Comparison of ENCODE assay signal across 8 cellular contexts in the genomic region with DNA sequence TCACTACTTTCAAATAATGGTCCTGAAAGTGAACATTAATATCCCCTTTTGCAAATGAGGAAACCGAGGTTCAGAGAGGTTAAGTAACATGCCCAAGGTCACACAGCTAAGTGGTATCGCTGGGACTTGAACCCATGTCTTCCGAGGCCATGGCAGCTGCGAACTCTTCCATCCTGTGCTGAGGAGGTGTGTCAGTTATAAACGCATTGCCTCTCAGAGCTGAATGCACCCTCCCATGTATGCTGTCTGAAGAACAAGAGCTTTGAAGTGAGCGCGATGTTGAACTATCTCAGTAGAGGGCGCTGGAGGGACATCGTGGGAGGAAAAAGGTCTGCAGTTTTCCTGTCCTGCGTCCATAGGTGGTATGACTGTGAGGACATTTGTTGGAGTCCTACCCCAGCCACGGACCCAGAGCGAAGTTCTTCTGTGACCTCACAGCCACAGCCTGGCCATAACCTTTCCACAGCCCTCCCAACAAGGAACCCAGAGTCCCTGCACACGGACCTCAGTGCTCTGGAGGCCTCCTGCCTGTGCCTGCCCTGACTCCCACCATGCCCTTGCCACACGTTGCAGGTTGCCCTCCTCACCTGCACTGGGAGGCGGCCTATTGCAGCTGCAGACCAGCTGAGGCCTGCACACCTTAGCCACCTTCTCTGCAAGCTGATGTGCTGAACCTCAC. TPM values are rescaled to one million over a fixed set of nuclear protein-coding genes. Genes with fewer than 3 reads are reported as not detected.
DNase-seq lines count a peak whose midpoint lies in the region; ATAC-seq and TF ChIP-seq lines count a peak whose summit lies in the region.

No MANE protein-coding gene starts in this region.

- H3K27me3 ChIP-seq in kidney epithelial cell (ENCODE audit: control insufficient read depth, insufficient read depth, low read length): no peaks in the 10 kb centered on the region

- DNase-seq in GM04503 (ENCODE audit: low read depth): peak; percentile 71
- DNase-seq in NCI-H226: peak; percentile 73
- DNase-seq in caudate nucleus (lab: John Stamatoyannopoulos, UW): peak in 49 of 61 donors; percentile 2 to 75 (median 28)
- peak; percentile 61 for DNase-seq in kidney epithelial cell (ENCODE audit: low read depth)
- peak; percentile 18 to 53 (median 30) for DNase-seq in stimulated activated CD4-positive, alpha-beta T cell treated with anti-CD3 and anti-CD28 coated beads, Interleukin-1b, Interleukin-23, amount 100 ng/mL, for 24 hours (ENCODE audit: low read depth in 4 of 4, low spot score in 1 of 4)

- ATAC-seq in HG03066 (IDR thresholded peaks at IDR 0.05; ENCODE audit: low read depth, unreplicated experiment) (peak; percentile 68), HG03135 (IDR thresholded peaks at IDR 0.05; ENCODE audit: unreplicated experiment) (no peak)

- no peak overlapping the region for H3K4me3 ChIP-seq in WI38 (ENCODE audit: low read depth, low read length)
- H3K4me3 ChIP-seq in kidney epithelial cell (ENCODE audit: low read depth, low read length): no peak overlapping the region

- H3K27ac ChIP-seq in caudate nucleus (ENCODE audit: low read depth, low read length): no peak overlapping the region

- no peaks in the 10 kb centered on the region for H3K36me3 ChIP-seq in kidney epithelial cell (ENCODE audit: control insufficient read depth, insufficient read depth, low read length)

- TF ChIP-seq CTCF in WI38 (IDR thresholded peaks at IDR 0.05; ENCODE audit: low read depth, low read length) (peak; percentile 85), kidney epithelial cell (IDR thresholded peaks at IDR 0.05; ENCODE audit: insufficient read depth, low read length, poor library complexity, severe bottlenecking) (peak; percentile 88)

RNA-seq across cellular contexts. Expression of a gene that starts 7.5 kb away (rescaled TPM):
- not detected in 2 replicates for total RNA-seq in kidney epithelial cell

RNA-seq across cellular contexts. Expression of a gene that starts 22.9 kb away (rescaled TPM):
- not detected in 2 replicates for total RNA-seq in kidney epithelial cell
